1 cellular context compared by ENCODE assay signal in genomic region chr1:164774819-164775654, GRCh38.
A peak's percentile ranks its signal among the peaks of the same experiment; 100 is the strongest.
TF ChIP-seq lines count a peak whose summit lies in the region.

No MANE protein-coding gene starts in this region.

TF ChIP-seq in HepG2, 621 proteins besides CTCF, POLR2A, EP300 and RAD21 (continued from another document and continues in another):
- TF ChIP-seq FOXP4 (CRISPR knock-in tag; IDR thresholded peaks at IDR 0.05) (peak; percentile 41; the same call in 1 of the 2 replicates), HNF4A (CRISPR knock-in tag; IDR thresholded peaks at IDR 0.05) (peak; percentile 69), MIXL1 (CRISPR knock-in tag; IDR thresholded peaks at IDR 0.05) (0 out of 2 replicates have a peak, but pooled peaks have one; percentile 13), ZNF776 (CRISPR knock-in tag; IDR thresholded peaks at IDR 0.05) (no peak), MZF1 (CRISPR knock-in tag; IDR thresholded peaks at IDR 0.05; ENCODE audit: borderline replicate concordance) (no peak), ZNF430 (CRISPR knock-in tag; IDR thresholded peaks at IDR 0.05) (no peak), RBAK (CRISPR knock-in tag; IDR thresholded peaks at IDR 0.05) (no peak), HNF4G (IDR thresholded peaks at IDR 0.05; ENCODE audit: borderline replicate concordance, low read depth, low read length) (0 out of 2 replicates have a peak, but pooled peaks have one; percentile 38), HNF4G (CRISPR knock-in tag; IDR thresholded peaks at IDR 0.05; ENCODE audit: borderline replicate concordance, low read depth) (no peak), ZNF704 (CRISPR knock-in tag; IDR thresholded peaks at IDR 0.05; ENCODE audit: borderline replicate concordance) (no peak), HNRNPK (IDR thresholded peaks at IDR 0.05; ENCODE audit: low read depth, low read length, poor library complexity, severe bottlenecking) (no peak), PBX2 (CRISPR knock-in tag; IDR thresholded peaks at IDR 0.05) (no peak), ZNF713 (CRISPR knock-in tag; IDR thresholded peaks at IDR 0.05) (no peak), ZBTB7B (CRISPR knock-in tag; IDR thresholded peaks at IDR 0.05) (no peak), PITX1 (CRISPR knock-in tag; IDR thresholded peaks at IDR 0.05) (0 out of 2 replicates have a peak, but pooled peaks have one; percentile 17), SALL1 (CRISPR knock-in tag; IDR thresholded peaks at IDR 0.05) (peak; percentile 54), RARA (CRISPR knock-in tag; IDR thresholded peaks at IDR 0.05) (peak; percentile 33; the same call in 1 of the 2 replicates), SETDB1 (CRISPR knock-in tag; IDR thresholded peaks at IDR 0.05; ENCODE audit: borderline replicate concordance) (no peak), NPAS2 (CRISPR knock-in tag; IDR thresholded peaks at IDR 0.05; ENCODE audit: borderline replicate concordance) (no peak), HOMEZ (CRISPR knock-in tag; IDR thresholded peaks at IDR 0.05; ENCODE audit: low read depth) (0 out of 2 replicates have a peak, but pooled peaks have one; percentile 22), TAF15 (IDR thresholded peaks at IDR 0.05; ENCODE audit: low read depth, low read length, poor library complexity, severe bottlenecking) (no peak), MXI1 (IDR thresholded peaks at IDR 0.05; ENCODE audit: borderline replicate concordance, low read depth, low read length) (no peak), ZSCAN31 (CRISPR knock-in tag; IDR thresholded peaks at IDR 0.05; ENCODE audit: low read depth) (no peak), ZNF326 (CRISPR knock-in tag; IDR thresholded peaks at IDR 0.05; ENCODE audit: borderline replicate concordance) (no peak), ZBTB25 (CRISPR knock-in tag; IDR thresholded peaks at IDR 0.05) (no peak), ZMYM4 (CRISPR knock-in tag; IDR thresholded peaks at IDR 0.05) (0 out of 2 replicates have a peak, but pooled peaks have one; percentile 14), KAT8 (CRISPR knock-in tag; IDR thresholded peaks at IDR 0.05) (no peak), TERF1 (CRISPR knock-in tag; IDR thresholded peaks at IDR 0.05) (no peak), ARID4A (CRISPR knock-in tag; IDR thresholded peaks at IDR 0.05; ENCODE audit: borderline replicate concordance) (no peak; the same call in 1 of the 2 replicates), NR2F6 (IDR thresholded peaks at IDR 0.05) (peak; percentile 63; the same call in 1 of the 2 replicates), NR2F6 (CRISPR knock-in tag; IDR thresholded peaks at IDR 0.05) (peak; percentile 29; the same call in 1 of the 2 replicates), ZNF501 (CRISPR knock-in tag; IDR thresholded peaks at IDR 0.05) (no peak), ZNF441 (CRISPR knock-in tag; IDR thresholded peaks at IDR 0.05; ENCODE audit: borderline replicate concordance) (0 out of 2 replicates have a peak, but pooled peaks have one; percentile 22), PAXIP1 (CRISPR knock-in tag; conservative IDR thresholded peaks at IDR 0.05) (peak; percentile 47), RERE (CRISPR knock-in tag; IDR thresholded peaks at IDR 0.05; ENCODE audit: low read depth) (no peak), HDAC6 (IDR thresholded peaks at IDR 0.05; ENCODE audit: low read depth, low read length) (no peak), PHF21A (CRISPR knock-in tag; IDR thresholded peaks at IDR 0.05) (no peak)
